ENCODE assay signal across 21 cellular contexts in genomic region chr1:235450433-235450832, GRCh38. TPM values are rescaled to one million over a fixed set of nuclear protein-coding genes. Genes with fewer than 3 reads are reported as not detected.
DNase-seq lines count a peak whose midpoint lies in the region; ATAC-seq, FAIRE-seq and TF ChIP-seq lines count a peak whose summit lies in the region.
"Had no signal": no experiment of that assay in that cellular context is flagged by ENCODE, and none has a peak within 500 bp of the region (broad histone marks: within the 10 kb centered on the region; RNA-seq: fewer than 3 reads in every experiment).

No MANE protein-coding gene starts in this region.

- no peak overlapping the region for H3K9ac ChIP-seq in PC-3 (ENCODE audit: low read length)
- H3K9ac ChIP-seq: neural progenitor cell had no signal

- no peaks in the 10 kb centered on the region for H3K27me3 ChIP-seq in CD8-positive, alpha-beta memory T cell (ENCODE audit: insufficient read depth, low read length, poor library complexity, severe bottlenecking)
- H3K27me3 ChIP-seq in PC-3 (ENCODE audit: low read length) (no peaks in the 10 kb centered on the region), bronchial epithelial cell (ENCODE audit: control insufficient read depth, insufficient read depth, low read length) (no peaks in the 10 kb centered on the region)
- H3K27me3 ChIP-seq: brain microvascular endothelial cell, neural progenitor cell had no signal

- H3K27ac Mint-ChIP-seq in CD8-positive, alpha-beta memory T cell, result peak overlapping the region in 2 of 8 donors; percentile 2 to 8
- H3K27ac Mint-ChIP-seq in neural crest cell (ENCODE audit: unreplicated experiment), result peak overlapping the region; percentile 44
- H3K27ac Mint-ChIP-seq: neural progenitor cell; T-helper 1 cell treated with Interleukin-12 subunit alpha and Interleukin-12 subunit beta and Interleukin-4 antibody, amounts not matched to agents 30 μg/mL and 1 μg/mL, for 36 hours had no signal

- FAIRE-seq in bronchial epithelial cell (lab: Jason Lieb, UNC), result peak; percentile 47
- FAIRE-seq: GM12892 had no signal

- H3F3A ChIP-seq in PC-3 (ENCODE audit: low read length, unreplicated experiment), result no peaks in the 10 kb centered on the region

- H3K9me3 ChIP-seq in CD8-positive, alpha-beta memory T cell (ENCODE audit: low read length), result no peaks in the 10 kb centered on the region
- H3K9me3 ChIP-seq in PC-3 (ENCODE audit: low read length), result no peaks in the 10 kb centered on the region
- H3K9me3 ChIP-seq: left ventricle myocardium inferior, mucosa of descending colon had no signal

- H3K9me3 Mint-ChIP-seq in CD8-positive, alpha-beta memory T cell, result no peaks in the 10 kb centered on the region
- H3K9me3 Mint-ChIP-seq in neural crest cell, result no peaks in the 10 kb centered on the region
- H3K9me3 Mint-ChIP-seq: neural progenitor cell; T-helper 1 cell treated with Interleukin-12 subunit alpha and Interleukin-12 subunit beta and Interleukin-4 antibody, amounts not matched to agents 30 μg/mL and 1 μg/mL, for 36 hours had no signal

- intact Hi-C loops in PC-3 (cut with micrococcal nuclease), result no loop called here

- H3K36me3 ChIP-seq in CD8-positive, alpha-beta memory T cell (ENCODE audit: insufficient read depth, low read length), result peaks cover 6% of the 10 kb centered on the region
- H3K36me3 ChIP-seq in PC-3 (ENCODE audit: low read depth, low read length) (peaks cover 31% of the 10 kb centered on the region; the same call in 1 of the 2 replicates), bronchial epithelial cell (ENCODE audit: control insufficient read depth, insufficient read depth, low read length) (peaks cover 8% of the 10 kb centered on the region)

- H3K4me1 ChIP-seq in CD8-positive, alpha-beta memory T cell (ENCODE audit: insufficient read depth, low read length), result no peaks in the 10 kb centered on the region
- H3K4me1 ChIP-seq in PC-3 (ENCODE audit: insufficient read depth, low read length), result no peaks in the 10 kb centered on the region
- H3K4me1 ChIP-seq: neural progenitor cell had no signal

- CTCF ChIA-PET in CD8-positive, alpha-beta memory T cell (lab: Charles Lee), result interaction anchor here (1.0 kb wide), 1 partner anchor 34 kb away, joined by 3 read pairs; no protein-coding TSS in a partner anchor
- CTCF ChIA-PET in PC-3 (lab: Charles Lee), result no interaction called here

- TF ChIP-seq CTCF in PC-3 (conservative IDR thresholded peaks at IDR 0.05; ENCODE audit: low read depth, low read length), result no peak
- no peak for TF ChIP-seq CTCF in bronchial epithelial cell (IDR thresholded peaks at IDR 0.05; ENCODE audit: insufficient read depth, low read length, severe bottlenecking)
- TF ChIP-seq CTCF in neural crest cell (conservative IDR thresholded peaks at IDR 0.05), result no peak

- no peak overlapping the region for H3K4me2 ChIP-seq in PC-3 (ENCODE audit: low read length)
- H3K4me2 ChIP-seq: neural progenitor cell had no signal

- H3K9me2 ChIP-seq in PC-3 (replicated peaks; ENCODE audit: low read length), result no peaks in the 10 kb centered on the region

- no peaks in the 10 kb centered on the region for H4K20me1 ChIP-seq in PC-3 (ENCODE audit: low read length)

- peak overlapping the region; percentile 39 for H3K27ac ChIP-seq in CD8-positive, alpha-beta memory T cell (ENCODE audit: low read depth, low read length)
- H3K27ac ChIP-seq in PC-3 (ENCODE audit: low read length), result no peak overlapping the region
- H3K27ac ChIP-seq: brain microvascular endothelial cell, coronary artery, left ventricle myocardium inferior, neural progenitor cell had no signal

- DNase-seq in CD8-positive, alpha-beta memory T cell, result no peak
- DNase-seq in PC-3 (peak; percentile 8), bronchial epithelial cell (ENCODE audit: low read depth) (peak; percentile 69), neural crest cell (ENCODE audit: low read depth, low spot score) (no peak), D341Med (ENCODE audit: low spot score) (no peak)
- DNase-seq: brain microvascular endothelial cell; C1 segment of cervical spinal cord; left ventricle myocardium inferior; mucosa of descending colon; NCI-H1092; NCI-H187 treated with DMSO at 0.1 percent for 48 hours; NCI-H526 treated with DMSO at 0.1 percent for 48 hours; posterior cingulate gyrus; RPMI8226; stimulated activated CD8-positive, alpha-beta memory T cell treated with anti-CD3 and anti-CD28 coated beads, Interleukin-4, amount 100 ng/mL, for 48 hours had no signal

- no peak overlapping the region for H3K4me3 ChIP-seq in CD8-positive, alpha-beta memory T cell (ENCODE audit: low read length)
- H3K4me3 ChIP-seq in PC-3 (ENCODE audit: low read length), result no peak overlapping the region
- no peak overlapping the region for H3K4me3 ChIP-seq in bronchial epithelial cell (ENCODE audit: low read depth, low read length)
- H3K4me3 ChIP-seq: coronary artery, left ventricle myocardium inferior, mucosa of descending colon, neural progenitor cell had no signal

- H3K4me3 Mint-ChIP-seq in CD8-positive, alpha-beta memory T cell, result no peak overlapping the region
- no peak overlapping the region for H3K4me3 Mint-ChIP-seq in neural crest cell
- H3K4me3 Mint-ChIP-seq: neural progenitor cell; T-helper 1 cell treated with Interleukin-12 subunit alpha and Interleukin-12 subunit beta and Interleukin-4 antibody, amounts not matched to agents 30 μg/mL and 1 μg/mL, for 36 hours had no signal

- POLR2A ChIA-PET in CD8-positive, alpha-beta memory T cell (lab: Charles Lee), result no interaction called here
- POLR2A ChIA-PET in PC-3 (lab: Charles Lee; ENCODE audit: unreplicated experiment), result no interaction called here

- no peaks in the 10 kb centered on the region for H3K4me1 Mint-ChIP-seq in CD8-positive, alpha-beta memory T cell
- H3K4me1 Mint-ChIP-seq in neural crest cell, result peaks cover 21% of the 10 kb centered on the region
- H3K4me1 Mint-ChIP-seq: neural progenitor cell had no signal

- no TSS peak for BruUV-seq in PC-3 (replicated peaks; lab: Mats Ljungman, UMichigan)

- H2AFZ ChIP-seq in PC-3 (ENCODE audit: low read length), result no peak overlapping the region
- H2AFZ ChIP-seq: neural progenitor cell had no signal

- no peaks in the 10 kb centered on the region for H3K27me3 Mint-ChIP-seq in CD8-positive, alpha-beta memory T cell
- no peaks in the 10 kb centered on the region for H3K27me3 Mint-ChIP-seq in neural crest cell (ENCODE audit: low read depth)

- ATAC-seq in PC-3 (no peak), SK-N-SH treated with all-trans-retinoic acid at 6 μM for 48 hours (no peak), GM18517 (IDR thresholded peaks at IDR 0.05; ENCODE audit: unreplicated experiment) (no peak)
- ATAC-seq: mucosa of descending colon had no signal

- peaks cover 0 to 71% (median 8%) of the 10 kb centered on the region in 3 donors for H3K36me3 Mint-ChIP-seq in CD8-positive, alpha-beta memory T cell
- H3K36me3 Mint-ChIP-seq in neural crest cell (ENCODE audit: low read depth), result peaks cover 6% of the 10 kb centered on the region

- no peaks in the 10 kb centered on the region for H3K79me2 ChIP-seq in PC-3 (ENCODE audit: low read length)

TF ChIP-seq in SK-N-SH treated with all-trans-retinoic acid at 6 μM for 48 hours, 23 proteins besides CTCF, POLR2A, EP300 and RAD21 (continues in another document):
- TF ChIP-seq POU6F1 (CRISPR knock-in tag; IDR thresholded peaks at IDR 0.05; ENCODE audit: borderline replicate concordance, low read depth) (no peak), ZNF8 (CRISPR knock-in tag; IDR thresholded peaks at IDR 0.05) (no peak), OSR1 (CRISPR knock-in tag; IDR thresholded peaks at IDR 0.05) (no peak), CSRNP3 (CRISPR knock-in tag; IDR thresholded peaks at IDR 0.05) (no peak), CSDC2 (CRISPR knock-in tag; IDR thresholded peaks at IDR 0.05) (no peak), CREB5 (CRISPR knock-in tag; IDR thresholded peaks at IDR 0.05; ENCODE audit: low read depth) (no peak), ZNF565 (CRISPR knock-in tag; conservative IDR thresholded peaks at IDR 0.05; ENCODE audit: low read depth) (no peak), ARNTL (CRISPR knock-in tag; IDR thresholded peaks at IDR 0.05; ENCODE audit: borderline replicate concordance, low read depth) (no peak)

RNA-seq across cellular contexts. Expression of gene B3GALNT2, which starts 53.8 kb away (rescaled TPM):
- 10 to 100 TPM; 14.4 to 15.6 TPM for total RNA-seq in CD8-positive, alpha-beta memory T cell
- 5.0 TPM for polyA plus RNA-seq in CD8-positive, alpha-beta memory T cell
- 26.4 and 27.3 TPM in 2 replicates for total RNA-seq in PC-3 (2014; rRNA removed)
- 79.1 and 80.3 TPM in 2 replicates for total RNA-seq in bronchial epithelial cell
- total RNA-seq in neural crest cell, result 29.5 and 32.0 TPM in 2 replicates

Comparison
In these comparisons a context has a peak if more than half of its experiments do, and no peak if none do; other contexts are left out.
1. DNase-seq: peak in PC-3 (single experiment) and bronchial epithelial cell (single experiment); none in CD8-positive, alpha-beta memory T cell (0 of 5), neural crest cell (single experiment) and D341Med (single experiment).